In the genomic region with DNA sequence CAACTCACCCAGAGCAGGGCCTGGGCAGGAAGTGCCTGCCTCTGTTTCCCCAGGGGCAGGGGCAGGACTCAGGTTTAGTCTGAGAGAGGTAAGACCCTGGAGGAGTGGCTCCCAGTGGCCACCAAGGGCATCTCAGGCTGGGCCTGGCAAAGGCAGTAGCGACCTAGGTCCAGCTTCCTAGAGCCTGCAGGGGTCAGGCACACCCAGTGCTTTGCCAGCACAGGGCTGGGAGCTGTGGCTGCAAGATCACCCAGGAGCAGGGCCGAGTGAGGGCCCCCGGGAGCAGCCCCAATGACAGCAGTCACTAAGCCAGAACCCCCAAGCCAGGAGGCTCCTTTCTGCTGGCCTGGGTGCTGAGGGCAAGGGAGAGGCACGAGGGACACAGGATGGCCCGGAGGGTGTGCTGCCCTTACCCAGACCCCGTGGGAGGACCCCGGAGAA, we compare ENCODE assay signal across 17 cellular contexts. TPM values are rescaled to one million over a fixed set of nuclear protein-coding genes. Genes with fewer than 3 reads are reported as not detected.
DNase-seq lines count a peak whose midpoint lies in the region; ATAC-seq and TF ChIP-seq lines count a peak whose summit lies in the region.
"Had no signal": no experiment of that assay in that cellular context is flagged by ENCODE, and none has a peak within 500 bp of the region (broad histone marks: within the 10 kb centered on the region; RNA-seq: fewer than 3 reads in every experiment).

No MANE protein-coding gene starts in this region.

- no peaks in the 10 kb centered on the region for H3K27me3 Mint-ChIP-seq in CD8-positive, alpha-beta memory T cell
- H3K27me3 Mint-ChIP-seq in neural crest cell (ENCODE audit: low read depth): peaks cover 3% of the 10 kb centered on the region
- H3K27me3 Mint-ChIP-seq: B cell had no signal

- H3K9me3 ChIP-seq in CD8-positive, alpha-beta memory T cell (ENCODE audit: low read length): no peaks in the 10 kb centered on the region

- H3K4me3 ChIP-seq in CD8-positive, alpha-beta memory T cell (ENCODE audit: low read length): no peak overlapping the region
- no peak overlapping the region for H3K4me3 ChIP-seq in H7 (ENCODE audit: insufficient read depth, low read depth, low read length)

- H3K27me3 ChIP-seq in CD8-positive, alpha-beta memory T cell (ENCODE audit: insufficient read depth, low read length, poor library complexity, severe bottlenecking): no peaks in the 10 kb centered on the region
- H3K27me3 ChIP-seq in H7 (ENCODE audit: control insufficient read depth, insufficient read depth, low read length): no peaks in the 10 kb centered on the region; the same call in 1 of the 2 replicates

- POLR2A ChIA-PET in CD8-positive, alpha-beta memory T cell (lab: Charles Lee): interaction anchor here (1.4 kb wide), 1 partner anchor 20 kb away, joined by 4 read pairs; no protein-coding TSS in a partner anchor

- H3K36me3 Mint-ChIP-seq in CD8-positive, alpha-beta memory T cell: no peaks in the 10 kb centered on the region
- H3K36me3 Mint-ChIP-seq in neural crest cell (ENCODE audit: low read depth): no peaks in the 10 kb centered on the region

- no peaks in the 10 kb centered on the region for H3K36me3 ChIP-seq in CD8-positive, alpha-beta memory T cell (ENCODE audit: insufficient read depth, low read length)
- H3K36me3 ChIP-seq in H7 (replicated peaks; ENCODE audit: control insufficient read depth, insufficient read depth, low read length): no peaks in the 10 kb centered on the region

- peak in 1 of 5 donors; percentile 43 for DNase-seq in CD8-positive, alpha-beta memory T cell
- peak; percentile 51 for DNase-seq in H7
- no peak for DNase-seq in neural crest cell (ENCODE audit: low read depth, low spot score)
- no peak for DNase-seq in GOT3 (lab: John Stamatoyannopoulos, UW)
- DNase-seq in stimulated activated naive CD4-positive, alpha-beta T cell treated with Interleukin-2 at 50 U/mL for 16 hours (lab: John Stamatoyannopoulos, UW): no peak
- no peak for DNase-seq in DMS 273 treated with DMSO at 0.1 percent for 48 hours (lab: John Stamatoyannopoulos, UW)
- DNase-seq: activated CD8-positive, alpha-beta memory T cell treated with anti-CD3 and anti-CD28 coated beads for 24 hours; activated gamma-delta T cell treated with Interleukin-2 at 50 U/mL for 16 hours; hippocampal formation; NCI-H1694; NCI-H510A; stimulated activated naive CD4-positive, alpha-beta T cell had no signal

- no peak overlapping the region for H3K27ac ChIP-seq in CD8-positive, alpha-beta memory T cell (ENCODE audit: low read depth, low read length)
- H3K27ac ChIP-seq in VCaP: no peak overlapping the region

- CTCF ChIA-PET in CD8-positive, alpha-beta memory T cell (lab: Charles Lee): interaction anchor here (2.1 to 4.7 kb wide), 2 partner anchors 15 to 21 kb away, joined by 5 to 26 read pairs; no protein-coding TSS in a partner anchor

- H3K4me3 Mint-ChIP-seq in CD8-positive, alpha-beta memory T cell: no peak overlapping the region
- no peak overlapping the region for H3K4me3 Mint-ChIP-seq in neural crest cell
- H3K4me3 Mint-ChIP-seq: B cell had no signal

- no peak for ATAC-seq in GM21576 (IDR thresholded peaks at IDR 0.05; ENCODE audit: unreplicated experiment)

- peaks cover 45 to 87% (median 51%) of the 10 kb centered on the region in 3 donors for H3K4me1 Mint-ChIP-seq in CD8-positive, alpha-beta memory T cell
- peaks cover 23% of the 10 kb centered on the region for H3K4me1 Mint-ChIP-seq in neural crest cell

- H3K9me3 Mint-ChIP-seq in CD8-positive, alpha-beta memory T cell: no peaks in the 10 kb centered on the region
- no peaks in the 10 kb centered on the region for H3K9me3 Mint-ChIP-seq in neural crest cell

- peak overlapping the region in 5 of 8 donors; percentile 47 to 86 (median 74) for H3K27ac Mint-ChIP-seq in CD8-positive, alpha-beta memory T cell
- peak overlapping the region; percentile 14 for H3K27ac Mint-ChIP-seq in neural crest cell (ENCODE audit: unreplicated experiment)

- TF ChIP-seq CTCF in VCaP (conservative IDR thresholded peaks at IDR 0.05) (0 out of 2 replicates have a peak, but pooled peaks have one; percentile 9), neural crest cell (conservative IDR thresholded peaks at IDR 0.05) (no peak)

- H3K4me1 ChIP-seq in CD8-positive, alpha-beta memory T cell (ENCODE audit: insufficient read depth, low read length): peaks cover 51% of the 10 kb centered on the region

RNA-seq across cellular contexts. Expression of gene DUSP2, which starts 8.8 kb away (rescaled TPM):
- 100 to 1,000 TPM; 214 to 237 TPM for total RNA-seq in CD8-positive, alpha-beta memory T cell
- polyA plus RNA-seq in CD8-positive, alpha-beta memory T cell: 518 TPM
- 2.0 and 3.6 TPM in 2 replicates for total RNA-seq in H7 (2014; rRNA removed; shearing (Covaris generic))
- total RNA-seq in neural crest cell: 1.0 and 1.1 TPM in 2 replicates

RNA-seq across cellular contexts. Expression of gene ASTL, which starts 15.7 kb away (rescaled TPM):
- total RNA-seq in CD8-positive, alpha-beta memory T cell: 10 to 100 TPM; 16.2 to 18.0 TPM
- 0.49 TPM for polyA plus RNA-seq in CD8-positive, alpha-beta memory T cell
- not detected in 2 replicates for total RNA-seq in H7 (2014; rRNA removed; shearing (Covaris generic))
- not detected in 2 replicates for total RNA-seq in neural crest cell
- total RNA-seq: liver had no signal
- polyA plus RNA-seq: liver, neural cell had no signal

RNA-seq across cellular contexts. Expression of gene ADRA2B, which starts 37.6 kb away (rescaled TPM):
- under 1 TPM; 0.07 to 0.24 TPM for total RNA-seq in CD8-positive, alpha-beta memory T cell
- not detected for polyA plus RNA-seq in CD8-positive, alpha-beta memory T cell
- 1.6 and 1.9 TPM in 2 replicates for total RNA-seq in H7 (2014; rRNA removed; shearing (Covaris generic))
- 0.79 and 0.82 TPM in 2 replicates for total RNA-seq in neural crest cell
- polyA plus RNA-seq: neural cell had no signal

RNA-seq across cellular contexts. Expression of gene STARD7, which starts 54.6 kb away (rescaled TPM):
- total RNA-seq in CD8-positive, alpha-beta memory T cell: 100 to 1,000 TPM; 255 to 256 TPM
- polyA plus RNA-seq in CD8-positive, alpha-beta memory T cell: 147 TPM
- 233 and 253 TPM in 2 replicates for total RNA-seq in H7 (2014; rRNA removed; shearing (Covaris generic))
- total RNA-seq in neural crest cell: 178 and 186 TPM in 2 replicates

Comparison
In these comparisons a context has a peak if more than half of its experiments do, and no peak if none do; other contexts are left out.
1. RNA of gene DUSP2, which starts 8.8 kb away (total RNA-seq): 214 to 237 TPM in CD8-positive, alpha-beta memory T cell; 2.0 to 3.6 TPM in H7 and 1.0 to 1.1 TPM in neural crest cell; every median in the first group is over 10 times any median in the second.
2. RNA of gene ASTL, which starts 15.7 kb away (total RNA-seq): 16.2 to 18.0 TPM in CD8-positive, alpha-beta memory T cell; not detected in H7 and not detected in neural crest cell; every median in the first group is over 10 times any median in the second.